1 cellular context compared by ENCODE assay signal in the genomic region with DNA sequence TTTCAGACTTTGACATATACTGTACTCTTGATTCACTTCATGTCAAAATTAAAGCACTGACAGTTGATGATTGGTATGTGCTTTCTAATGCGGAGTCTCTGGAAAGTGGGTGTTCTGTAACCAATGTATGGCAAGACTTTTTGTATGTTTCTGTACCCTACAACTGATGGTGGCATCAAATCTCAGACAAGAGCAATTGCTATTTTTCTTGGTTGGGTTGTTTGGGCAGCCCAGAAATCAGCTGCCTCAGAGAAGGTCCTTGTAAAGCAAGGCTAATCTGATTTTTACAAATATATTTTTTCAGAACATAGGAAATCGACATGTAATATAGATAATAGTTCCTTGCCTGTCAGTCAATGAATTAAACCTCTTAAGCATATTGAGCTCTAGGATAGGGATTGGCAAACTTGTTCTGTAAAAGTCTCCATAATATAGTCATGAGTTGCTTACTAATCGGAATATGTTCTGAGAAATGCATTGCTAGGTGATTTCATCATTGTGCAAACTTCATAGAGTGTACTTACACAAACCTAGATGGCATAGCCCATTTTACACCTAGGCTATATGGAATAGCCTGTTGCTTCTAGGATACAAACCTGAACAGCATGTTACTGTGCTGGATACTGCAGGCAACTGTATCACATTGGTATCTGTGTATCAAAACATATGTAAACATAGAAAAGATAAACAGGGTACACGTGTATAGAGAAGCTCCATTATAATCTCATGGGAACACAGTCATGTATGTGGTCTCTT.
TF ChIP-seq lines count a peak whose summit lies in the region.

No MANE protein-coding gene starts in this region.

TF ChIP-seq in K562, 482 proteins besides CTCF, POLR2A, EP300 and RAD21 (continued from another document and continues in another):
- TF ChIP-seq MXI1 (IDR thresholded peaks at IDR 0.05; ENCODE audit: low read depth, low read length) (no peak), TBL1XR1 (IDR thresholded peaks at IDR 0.05; ENCODE audit: low read length in 2 of 2) (no peak), ZNF175 (CRISPR knock-in tag; IDR thresholded peaks at IDR 0.05; ENCODE audit: low read depth) (peak; percentile 92), ZNF644 (tag; IDR thresholded peaks at IDR 0.05; ENCODE audit: low read depth) (no peak; the same call in none of the 2 replicates), ZBED1 (IDR thresholded peaks at IDR 0.05) (no peak), ZNF830 (CRISPR knock-in tag; IDR thresholded peaks at IDR 0.05) (no peak), ZFP30 (CRISPR knock-in tag; IDR thresholded peaks at IDR 0.05; ENCODE audit: borderline replicate concordance) (no peak), KDM5B (IDR thresholded peaks at IDR 0.05; ENCODE audit: insufficient replicate concordance, low read depth, low read length) (no peak), LARP7 (IDR thresholded peaks at IDR 0.05) (no peak), ZNF263 (CRISPR knock-in tag; IDR thresholded peaks at IDR 0.05; ENCODE audit: borderline replicate concordance) (no peak), E2F3 (CRISPR knock-in tag; IDR thresholded peaks at IDR 0.05) (no peak), JUNB (CRISPR knock-in tag; conservative IDR thresholded peaks at IDR 0.05) (no peak), CREBBP (IDR thresholded peaks at IDR 0.05; ENCODE audit: low read depth, low read length) (no peak), PML (IDR thresholded peaks at IDR 0.05; ENCODE audit: low read length) (no peak), ZNF668 (CRISPR knock-in tag; IDR thresholded peaks at IDR 0.05) (peak; percentile 44; the same call in 1 of the 2 replicates), FOSL1 (tag; conservative IDR thresholded peaks at IDR 0.05) (peak; percentile 75), SNIP1 (IDR thresholded peaks at IDR 0.05; ENCODE audit: low read depth) (no peak), ZNF232 (CRISPR knock-in tag; IDR thresholded peaks at IDR 0.05) (no peak), ZBTB1 (CRISPR knock-in tag; IDR thresholded peaks at IDR 0.05; ENCODE audit: borderline replicate concordance, low read depth) (no peak), ADNP (tag; IDR thresholded peaks at IDR 0.05) (no peak), CBFA2T2 (conservative IDR thresholded peaks at IDR 0.05) (no peak), HSF4 (CRISPR knock-in tag; IDR thresholded peaks at IDR 0.05; ENCODE audit: borderline replicate concordance) (no peak), CXXC5 (CRISPR knock-in tag; IDR thresholded peaks at IDR 0.05) (peak; percentile 47; the same call in 1 of the 2 replicates), DDX20 (tag; IDR thresholded peaks at IDR 0.05; ENCODE audit: low read depth) (peak; percentile 74; the same call in 1 of the 2 replicates), HDAC3 (IDR thresholded peaks at IDR 0.05; ENCODE audit: borderline replicate concordance, partially characterized antibody) (no peak), TEAD1 (CRISPR knock-in tag; IDR thresholded peaks at IDR 0.05) (peak in 1 of 2 experiments; percentile 62; a peak in 1 of 4 replicates), PPARD (CRISPR knock-in tag; IDR thresholded peaks at IDR 0.05) (no peak), HMG20B (CRISPR knock-in tag; IDR thresholded peaks at IDR 0.05) (no peak), ZNF695 (CRISPR knock-in tag; IDR thresholded peaks at IDR 0.05) (no peak), RBM14 (IDR thresholded peaks at IDR 0.05; ENCODE audit: borderline replicate concordance, insufficient read depth, low read depth, low read length) (no peak), MBD2 (IDR thresholded peaks at IDR 0.05; ENCODE audit: borderline replicate concordance, low read depth) (no peak), TOE1 (IDR thresholded peaks at IDR 0.05; ENCODE audit: borderline replicate concordance) (no peak), TOE1 (CRISPR knock-in tag; IDR thresholded peaks at IDR 0.05; ENCODE audit: borderline replicate concordance, low read depth) (no peak), EGR1 (conservative IDR thresholded peaks at IDR 0.05) (no peak), ZNF584 (CRISPR knock-in tag; IDR thresholded peaks at IDR 0.05; ENCODE audit: low read depth) (peak; percentile 94), BMI1 (IDR thresholded peaks at IDR 0.05; ENCODE audit: low read length) (no peak), RBM22 (IDR thresholded peaks at IDR 0.05; ENCODE audit: low read depth, low read length, poor library complexity, severe bottlenecking) (no peak), RNF2 (IDR thresholded peaks at IDR 0.05) (no peak), FIP1L1 (IDR thresholded peaks at IDR 0.05; ENCODE audit: low read depth, low read length, poor library complexity, severe bottlenecking) (no peak)
- TF ChIP-seq, protein P1, sequence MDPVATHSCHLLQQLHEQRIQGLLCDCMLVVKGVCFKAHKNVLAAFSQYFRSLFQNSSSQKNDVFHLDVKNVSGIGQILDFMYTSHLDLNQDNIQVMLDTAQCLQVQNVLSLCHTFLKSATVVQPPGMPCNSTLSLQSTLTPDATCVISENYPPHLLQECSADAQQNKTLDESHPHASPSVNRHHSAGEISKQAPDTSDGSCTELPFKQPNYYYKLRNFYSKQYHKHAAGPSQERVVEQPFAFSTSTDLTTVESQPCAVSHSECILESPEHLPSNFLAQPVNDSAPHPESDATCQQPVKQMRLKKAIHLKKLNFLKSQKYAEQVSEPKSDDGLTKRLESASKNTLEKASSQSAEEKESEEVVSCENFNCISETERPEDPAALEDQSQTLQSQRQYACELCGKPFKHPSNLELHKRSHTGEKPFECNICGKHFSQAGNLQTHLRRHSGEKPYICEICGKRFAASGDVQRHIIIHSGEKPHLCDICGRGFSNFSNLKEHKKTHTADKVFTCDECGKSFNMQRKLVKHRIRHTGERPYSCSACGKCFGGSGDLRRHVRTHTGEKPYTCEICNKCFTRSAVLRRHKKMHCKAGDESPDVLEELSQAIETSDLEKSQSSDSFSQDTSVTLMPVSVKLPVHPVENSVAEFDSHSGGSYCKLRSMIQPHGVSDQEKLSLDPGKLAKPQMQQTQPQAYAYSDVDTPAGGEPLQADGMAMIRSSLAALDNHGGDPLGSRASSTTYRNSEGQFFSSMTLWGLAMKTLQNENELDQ (CRISPR knock-in tag; IDR thresholded peaks at IDR 0.05; ENCODE audit: borderline replicate concordance) = no peak
- TF ChIP-seq, protein P2, sequence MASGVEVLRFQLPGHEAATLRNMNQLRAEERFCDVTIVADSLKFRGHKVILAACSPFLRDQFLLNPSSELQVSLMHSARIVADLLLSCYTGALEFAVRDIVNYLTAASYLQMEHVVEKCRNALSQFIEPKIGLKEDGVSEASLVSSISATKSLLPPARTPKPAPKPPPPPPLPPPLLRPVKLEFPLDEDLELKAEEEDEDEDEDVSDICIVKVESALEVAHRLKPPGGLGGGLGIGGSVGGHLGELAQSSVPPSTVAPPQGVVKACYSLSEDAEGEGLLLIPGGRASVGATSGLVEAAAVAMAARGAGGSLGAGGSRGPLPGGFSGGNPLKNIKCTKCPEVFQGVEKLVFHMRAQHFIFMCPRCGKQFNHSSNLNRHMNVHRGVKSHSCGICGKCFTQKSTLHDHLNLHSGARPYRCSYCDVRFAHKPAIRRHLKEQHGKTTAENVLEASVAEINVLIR (CRISPR knock-in tag; IDR thresholded peaks at IDR 0.05) = no peak; the same call in none of the 2 replicates
- TF ChIP-seq, protein P3, sequence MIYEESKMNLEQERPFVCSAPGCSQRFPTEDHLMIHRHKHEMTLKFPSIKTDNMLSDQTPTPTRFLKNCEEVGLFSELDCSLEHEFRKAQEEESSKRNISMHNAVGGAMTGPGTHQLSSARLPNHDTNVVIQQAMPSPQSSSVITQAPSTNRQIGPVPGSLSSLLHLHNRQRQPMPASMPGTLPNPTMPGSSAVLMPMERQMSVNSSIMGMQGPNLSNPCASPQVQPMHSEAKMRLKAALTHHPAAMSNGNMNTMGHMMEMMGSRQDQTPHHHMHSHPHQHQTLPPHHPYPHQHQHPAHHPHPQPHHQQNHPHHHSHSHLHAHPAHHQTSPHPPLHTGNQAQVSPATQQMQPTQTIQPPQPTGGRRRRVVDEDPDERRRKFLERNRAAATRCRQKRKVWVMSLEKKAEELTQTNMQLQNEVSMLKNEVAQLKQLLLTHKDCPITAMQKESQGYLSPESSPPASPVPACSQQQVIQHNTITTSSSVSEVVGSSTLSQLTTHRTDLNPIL (CRISPR knock-in tag; IDR thresholded peaks at IDR 0.05) = no peak
- TF ChIP-seq, protein P4, sequence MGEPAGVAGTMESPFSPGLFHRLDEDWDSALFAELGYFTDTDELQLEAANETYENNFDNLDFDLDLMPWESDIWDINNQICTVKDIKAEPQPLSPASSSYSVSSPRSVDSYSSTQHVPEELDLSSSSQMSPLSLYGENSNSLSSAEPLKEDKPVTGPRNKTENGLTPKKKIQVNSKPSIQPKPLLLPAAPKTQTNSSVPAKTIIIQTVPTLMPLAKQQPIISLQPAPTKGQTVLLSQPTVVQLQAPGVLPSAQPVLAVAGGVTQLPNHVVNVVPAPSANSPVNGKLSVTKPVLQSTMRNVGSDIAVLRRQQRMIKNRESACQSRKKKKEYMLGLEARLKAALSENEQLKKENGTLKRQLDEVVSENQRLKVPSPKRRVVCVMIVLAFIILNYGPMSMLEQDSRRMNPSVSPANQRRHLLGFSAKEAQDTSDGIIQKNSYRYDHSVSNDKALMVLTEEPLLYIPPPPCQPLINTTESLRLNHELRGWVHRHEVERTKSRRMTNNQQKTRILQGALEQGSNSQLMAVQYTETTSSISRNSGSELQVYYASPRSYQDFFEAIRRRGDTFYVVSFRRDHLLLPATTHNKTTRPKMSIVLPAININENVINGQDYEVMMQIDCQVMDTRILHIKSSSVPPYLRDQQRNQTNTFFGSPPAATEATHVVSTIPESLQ (CRISPR knock-in tag; IDR thresholded peaks at IDR 0.05) = no peak
- TF ChIP-seq, protein P5, sequence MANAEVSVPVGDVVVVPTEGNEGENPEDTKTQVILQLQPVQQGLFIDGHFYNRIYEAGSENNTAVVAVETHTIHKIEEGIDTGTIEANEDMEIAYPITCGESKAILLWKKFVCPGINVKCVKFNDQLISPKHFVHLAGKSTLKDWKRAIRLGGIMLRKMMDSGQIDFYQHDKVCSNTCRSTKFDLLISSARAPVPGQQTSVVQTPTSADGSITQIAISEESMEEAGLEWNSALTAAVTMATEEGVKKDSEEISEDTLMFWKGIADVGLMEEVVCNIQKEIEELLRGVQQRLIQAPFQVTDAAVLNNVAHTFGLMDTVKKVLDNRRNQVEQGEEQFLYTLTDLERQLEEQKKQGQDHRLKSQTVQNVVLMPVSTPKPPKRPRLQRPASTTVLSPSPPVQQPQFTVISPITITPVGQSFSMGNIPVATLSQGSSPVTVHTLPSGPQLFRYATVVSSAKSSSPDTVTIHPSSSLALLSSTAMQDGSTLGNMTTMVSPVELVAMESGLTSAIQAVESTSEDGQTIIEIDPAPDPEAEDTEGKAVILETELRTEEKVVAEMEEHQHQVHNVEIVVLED (CRISPR knock-in tag; IDR thresholded peaks at IDR 0.05) = no peak
- TF ChIP-seq, protein P6, sequence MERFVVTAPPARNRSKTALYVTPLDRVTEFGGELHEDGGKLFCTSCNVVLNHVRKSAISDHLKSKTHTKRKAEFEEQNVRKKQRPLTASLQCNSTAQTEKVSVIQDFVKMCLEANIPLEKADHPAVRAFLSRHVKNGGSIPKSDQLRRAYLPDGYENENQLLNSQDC (CRISPR knock-in tag; IDR thresholded peaks at IDR 0.05) = no peak
- TF ChIP-seq, protein P7, sequence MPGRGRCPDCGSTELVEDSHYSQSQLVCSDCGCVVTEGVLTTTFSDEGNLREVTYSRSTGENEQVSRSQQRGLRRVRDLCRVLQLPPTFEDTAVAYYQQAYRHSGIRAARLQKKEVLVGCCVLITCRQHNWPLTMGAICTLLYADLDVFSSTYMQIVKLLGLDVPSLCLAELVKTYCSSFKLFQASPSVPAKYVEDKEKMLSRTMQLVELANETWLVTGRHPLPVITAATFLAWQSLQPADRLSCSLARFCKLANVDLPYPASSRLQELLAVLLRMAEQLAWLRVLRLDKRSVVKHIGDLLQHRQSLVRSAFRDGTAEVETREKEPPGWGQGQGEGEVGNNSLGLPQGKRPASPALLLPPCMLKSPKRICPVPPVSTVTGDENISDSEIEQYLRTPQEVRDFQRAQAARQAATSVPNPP (IDR thresholded peaks at IDR 0.05; ENCODE audit: borderline replicate concordance, insufficient read depth, insufficient read length) = no peak
- TF ChIP-seq, protein P8, sequence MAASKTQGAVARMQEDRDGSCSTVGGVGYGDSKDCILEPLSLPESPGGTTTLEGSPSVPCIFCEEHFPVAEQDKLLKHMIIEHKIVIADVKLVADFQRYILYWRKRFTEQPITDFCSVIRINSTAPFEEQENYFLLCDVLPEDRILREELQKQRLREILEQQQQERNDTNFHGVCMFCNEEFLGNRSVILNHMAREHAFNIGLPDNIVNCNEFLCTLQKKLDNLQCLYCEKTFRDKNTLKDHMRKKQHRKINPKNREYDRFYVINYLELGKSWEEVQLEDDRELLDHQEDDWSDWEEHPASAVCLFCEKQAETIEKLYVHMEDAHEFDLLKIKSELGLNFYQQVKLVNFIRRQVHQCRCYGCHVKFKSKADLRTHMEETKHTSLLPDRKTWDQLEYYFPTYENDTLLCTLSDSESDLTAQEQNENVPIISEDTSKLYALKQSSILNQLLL (CRISPR knock-in tag; IDR thresholded peaks at IDR 0.05; ENCODE audit: borderline replicate concordance) = no peak
- TF ChIP-seq, protein P9, sequence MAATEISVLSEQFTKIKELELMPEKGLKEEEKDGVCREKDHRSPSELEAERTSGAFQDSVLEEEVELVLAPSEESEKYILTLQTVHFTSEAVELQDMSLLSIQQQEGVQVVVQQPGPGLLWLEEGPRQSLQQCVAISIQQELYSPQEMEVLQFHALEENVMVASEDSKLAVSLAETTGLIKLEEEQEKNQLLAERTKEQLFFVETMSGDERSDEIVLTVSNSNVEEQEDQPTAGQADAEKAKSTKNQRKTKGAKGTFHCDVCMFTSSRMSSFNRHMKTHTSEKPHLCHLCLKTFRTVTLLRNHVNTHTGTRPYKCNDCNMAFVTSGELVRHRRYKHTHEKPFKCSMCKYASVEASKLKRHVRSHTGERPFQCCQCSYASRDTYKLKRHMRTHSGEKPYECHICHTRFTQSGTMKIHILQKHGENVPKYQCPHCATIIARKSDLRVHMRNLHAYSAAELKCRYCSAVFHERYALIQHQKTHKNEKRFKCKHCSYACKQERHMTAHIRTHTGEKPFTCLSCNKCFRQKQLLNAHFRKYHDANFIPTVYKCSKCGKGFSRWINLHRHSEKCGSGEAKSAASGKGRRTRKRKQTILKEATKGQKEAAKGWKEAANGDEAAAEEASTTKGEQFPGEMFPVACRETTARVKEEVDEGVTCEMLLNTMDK (IDR thresholded peaks at IDR 0.05; ENCODE audit: borderline replicate concordance, insufficient read depth, low read depth, low read length, poor library complexity, severe bottlenecking) = no peak
- TF ChIP-seq, protein P10, sequence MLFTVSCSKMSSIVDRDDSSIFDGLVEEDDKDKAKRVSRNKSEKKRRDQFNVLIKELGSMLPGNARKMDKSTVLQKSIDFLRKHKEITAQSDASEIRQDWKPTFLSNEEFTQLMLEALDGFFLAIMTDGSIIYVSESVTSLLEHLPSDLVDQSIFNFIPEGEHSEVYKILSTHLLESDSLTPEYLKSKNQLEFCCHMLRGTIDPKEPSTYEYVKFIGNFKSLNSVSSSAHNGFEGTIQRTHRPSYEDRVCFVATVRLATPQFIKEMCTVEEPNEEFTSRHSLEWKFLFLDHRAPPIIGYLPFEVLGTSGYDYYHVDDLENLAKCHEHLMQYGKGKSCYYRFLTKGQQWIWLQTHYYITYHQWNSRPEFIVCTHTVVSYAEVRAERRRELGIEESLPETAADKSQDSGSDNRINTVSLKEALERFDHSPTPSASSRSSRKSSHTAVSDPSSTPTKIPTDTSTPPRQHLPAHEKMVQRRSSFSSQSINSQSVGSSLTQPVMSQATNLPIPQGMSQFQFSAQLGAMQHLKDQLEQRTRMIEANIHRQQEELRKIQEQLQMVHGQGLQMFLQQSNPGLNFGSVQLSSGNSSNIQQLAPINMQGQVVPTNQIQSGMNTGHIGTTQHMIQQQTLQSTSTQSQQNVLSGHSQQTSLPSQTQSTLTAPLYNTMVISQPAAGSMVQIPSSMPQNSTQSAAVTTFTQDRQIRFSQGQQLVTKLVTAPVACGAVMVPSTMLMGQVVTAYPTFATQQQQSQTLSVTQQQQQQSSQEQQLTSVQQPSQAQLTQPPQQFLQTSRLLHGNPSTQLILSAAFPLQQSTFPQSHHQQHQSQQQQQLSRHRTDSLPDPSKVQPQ (CRISPR knock-in tag; IDR thresholded peaks at IDR 0.05; ENCODE audit: borderline replicate concordance) = no peak
